8 cellular contexts compared by ENCODE assay signal in genomic region chr10:95906675-95907453, GRCh38. TPM values are rescaled to one million over a fixed set of nuclear protein-coding genes. Genes with fewer than 3 reads are reported as not detected.
A peak's percentile ranks its signal among the peaks of the same experiment; 100 is the strongest.
DNase-seq lines count a peak whose midpoint lies in the region; ATAC-seq and TF ChIP-seq lines count a peak whose summit lies in the region.

No MANE protein-coding gene starts in this region.

- peak overlapping the region; percentile 95 for H3K4me3 Mint-ChIP-seq in activated naive CD4-positive, alpha-beta T cell treated with anti-CD3 and anti-CD28 coated beads, Interleukin-2, amount 50 U/mL, for 24 hours
- H3K4me3 Mint-ChIP-seq in osteocyte (ENCODE audit: unreplicated experiment), result peak overlapping the region; percentile 97

- no peak for TF ChIP-seq EP300 in upper lobe of left lung (IDR thresholded peaks at IDR 0.05)

- CTCF ChIA-PET in PC-3 (lab: Charles Lee), result interaction anchor here (1.3 kb wide), 1 partner anchor 213 kb away, joined by 7 read pairs; the partner anchor contains the start of gene TCTN3

- peak overlapping the region; percentile 67 for H3K27ac Mint-ChIP-seq in activated naive CD4-positive, alpha-beta T cell treated with anti-CD3 and anti-CD28 coated beads, Interleukin-2, amount 50 U/mL, for 24 hours
- H3K27ac Mint-ChIP-seq in osteocyte (ENCODE audit: unreplicated experiment), result peak overlapping the region; percentile 66

- ATAC-seq in GM19023 (IDR thresholded peaks at IDR 0.05; ENCODE audit: unreplicated experiment), result peak; percentile 38
- peak; percentile 26 for ATAC-seq in HG03378 (IDR thresholded peaks at IDR 0.05; ENCODE audit: unreplicated experiment)
- ATAC-seq in PC-3, result peak; percentile 57
- peak in 1 of 2 donors; percentile 73 for ATAC-seq in upper lobe of left lung (ENCODE audit: low FRiP score in 2 of 2)

- H3K36me3 Mint-ChIP-seq in activated naive CD4-positive, alpha-beta T cell treated with anti-CD3 and anti-CD28 coated beads, Interleukin-2, amount 50 U/mL, for 24 hours, result peaks cover 10% of the 10 kb centered on the region
- peaks cover 9% of the 10 kb centered on the region for H3K36me3 Mint-ChIP-seq in osteocyte (ENCODE audit: unreplicated experiment)

- H4K20me1 ChIP-seq in BLaER1 treated with 17β-estradiol and CSF1 and Interleukin-3, amounts not matched to agents 10 nM and 100 nM, result no peaks in the 10 kb centered on the region
- H4K20me1 ChIP-seq in PC-3 (ENCODE audit: low read length), result no peaks in the 10 kb centered on the region

- H3K4me1 Mint-ChIP-seq in activated naive CD4-positive, alpha-beta T cell treated with anti-CD3 and anti-CD28 coated beads, Interleukin-2, amount 50 U/mL, for 24 hours, result peaks cover 20% of the 10 kb centered on the region
- H3K4me1 Mint-ChIP-seq in osteocyte (ENCODE audit: unreplicated experiment), result peaks cover 12% of the 10 kb centered on the region

- peak overlapping the region; percentile 66 to 77 (median 73) for H3K4me3 ChIP-seq in BLaER1 treated with 17β-estradiol and CSF1 and Interleukin-3, amounts not matched to agents 10 nM and 100 nM
- H3K4me3 ChIP-seq in PC-3 (ENCODE audit: low read length) (peak overlapping the region; percentile 81), upper lobe of left lung (peak overlapping the region; percentile 67 to 73 (median 68))

- H3K9me3 Mint-ChIP-seq in activated naive CD4-positive, alpha-beta T cell treated with anti-CD3 and anti-CD28 coated beads, Interleukin-2, amount 50 U/mL, for 24 hours, result no peaks in the 10 kb centered on the region
- H3K9me3 Mint-ChIP-seq in osteocyte (ENCODE audit: unreplicated experiment), result no peaks in the 10 kb centered on the region

- H3K36me3 ChIP-seq in BLaER1 treated with 17β-estradiol and CSF1 and Interleukin-3, amounts not matched to agents 10 nM and 100 nM, result peaks cover 0 to 39% (median 10%) of the 10 kb centered on the region in 11 experiments; a peak in 13 of 22 replicates
- H3K36me3 ChIP-seq in PC-3 (ENCODE audit: low read depth, low read length) (no peaks in the 10 kb centered on the region), upper lobe of left lung (peaks cover 0 to 3% (median 0%) of the 10 kb centered on the region in 4 donors)

- H3K27me3 Mint-ChIP-seq in activated naive CD4-positive, alpha-beta T cell treated with anti-CD3 and anti-CD28 coated beads, Interleukin-2, amount 50 U/mL, for 24 hours, result no peaks in the 10 kb centered on the region
- H3K27me3 Mint-ChIP-seq in osteocyte (ENCODE audit: unreplicated experiment), result peaks cover 16% of the 10 kb centered on the region

- intact Hi-C loops in PC-3 (cut with micrococcal nuclease), result loop anchor here (5.0 kb wide), 1 partner anchor 215 kb away; the partner anchor contains the start of gene TCTN3
- intact Hi-C loops in head of caudate nucleus (cut with DNase I), result no loop called here

- 11% methylated on average over 22 of the region's 22 CpGs for WGBS in upper lobe of left lung, 2 donors

- peak overlapping the region in 10 of 11 experiments; percentile 38 to 81 (median 72); a peak in 18 of 22 replicates for H3K27ac ChIP-seq in BLaER1 treated with 17β-estradiol and CSF1 and Interleukin-3, amounts not matched to agents 10 nM and 100 nM
- H3K27ac ChIP-seq in PC-3 (ENCODE audit: low read length) (no peak overlapping the region), upper lobe of left lung (peak overlapping the region; percentile 75 to 90 (median 83))

- no peaks in the 10 kb centered on the region for H3F3A ChIP-seq in PC-3 (ENCODE audit: low read length, unreplicated experiment)

- no peaks in the 10 kb centered on the region for H3K79me2 ChIP-seq in PC-3 (ENCODE audit: low read length)

- H3K9me3 ChIP-seq in BLaER1 treated with 17β-estradiol and CSF1 and Interleukin-3, amounts not matched to agents 10 nM and 100 nM (replicated peaks in 1 of 11), result peaks cover 0 to 5% (median 0%) of the 10 kb centered on the region in 11 experiments; a peak in 4 of 22 replicates
- H3K9me3 ChIP-seq in PC-3 (ENCODE audit: low read length) (no peaks in the 10 kb centered on the region), upper lobe of left lung (no peaks in the 10 kb centered on the region)

- peaks cover 15 to 40% (median 21%) of the 10 kb centered on the region in 10 experiments for H3K4me1 ChIP-seq in BLaER1 treated with 17β-estradiol and CSF1 and Interleukin-3, amounts not matched to agents 10 nM and 100 nM
- H3K4me1 ChIP-seq in PC-3 (ENCODE audit: insufficient read depth, low read length) (peaks cover 5% of the 10 kb centered on the region; the same call in 1 of the 2 replicates), upper lobe of left lung (peaks cover 0 to 9% (median 5%) of the 10 kb centered on the region in 4 donors)

- peak overlapping the region; percentile 78 to 94 (median 83) for H3K4me2 ChIP-seq in BLaER1 treated with 17β-estradiol and CSF1 and Interleukin-3, amounts not matched to agents 10 nM and 100 nM
- H3K4me2 ChIP-seq in PC-3 (ENCODE audit: low read length), result peak overlapping the region; percentile 92

- H3K27me3 ChIP-seq in BLaER1 treated with 17β-estradiol and CSF1 and Interleukin-3, amounts not matched to agents 10 nM and 100 nM, result peaks cover 9 to 24% (median 16%) of the 10 kb centered on the region in 11 experiments; a peak in 17 of 22 replicates
- H3K27me3 ChIP-seq in PC-3 (ENCODE audit: low read length), result peaks cover 5% of the 10 kb centered on the region
- no peaks in the 10 kb centered on the region for H3K27me3 ChIP-seq in upper lobe of left lung

- H2AFZ ChIP-seq in PC-3 (ENCODE audit: low read length), result peak overlapping the region; percentile 97

- H3K9ac ChIP-seq in BLaER1 treated with 17β-estradiol and CSF1 and Interleukin-3, amounts not matched to agents 10 nM and 100 nM, result peak overlapping the region; percentile 70 to 83 (median 78)
- H3K9ac ChIP-seq in PC-3 (ENCODE audit: low read length), result peak overlapping the region; percentile 62

- DNase-seq in PC-3, result peak; percentile 51
- DNase-seq in head of caudate nucleus, result peak; percentile 33 to 85 (median 62)
- DNase-seq in osteocyte (ENCODE audit: extremely low spot score, unreplicated experiment), result no peak
- peak in 1 of 2 donors; percentile 54 for DNase-seq in upper lobe of left lung

- POLR2A ChIA-PET in PC-3 (lab: Charles Lee; ENCODE audit: unreplicated experiment), result no interaction called here

- no TSS peak for BruUV-seq in PC-3 (replicated peaks; lab: Mats Ljungman, UMichigan)

- 0 out of 2 replicates have a peak, but pooled peaks have one; percentile 9 for TF ChIP-seq CTCF in PC-3 (conservative IDR thresholded peaks at IDR 0.05; ENCODE audit: low read depth, low read length)
- TF ChIP-seq CTCF in osteocyte (IDR thresholded peaks at IDR 0.05), result peak; percentile 35
- TF ChIP-seq CTCF in upper lobe of left lung (IDR thresholded peaks at IDR 0.05), result no peak

- H3K9me2 ChIP-seq in PC-3 (replicated peaks; ENCODE audit: low read length), result no peaks in the 10 kb centered on the region

- no peak for TF ChIP-seq POLR2A in upper lobe of left lung (IDR thresholded peaks at IDR 0.05)

RNA-seq across cellular contexts. Expression of gene CC2D2B, which starts 0.9 kb away (rescaled TPM):
- total RNA-seq in PC-3 (2014; rRNA removed), result not detected in 2 replicates
- 0.46 TPM in 1 of 2 replicates, not detected in the other for total RNA-seq in osteocyte
- 1 to 10 TPM in 5 of 6 donors, under 1 TPM in 1; 0.94 to 5.5 (median 4.1) TPM for total RNA-seq in upper lobe of left lung

Comparison
In these comparisons a context has a peak if more than half of its experiments do, and no peak if none do; other contexts are left out.
1. CTCF ChIP-seq: peak in PC-3 (single experiment) and osteocyte (single experiment); none in upper lobe of left lung (0 of 6).
2. Peak in every context shown above with its lines, with median percentiles within 50 percentile points of each other: H3K4me3 ChIP-seq.